15 cellular contexts compared by ENCODE assay signal in the genomic region with DNA sequence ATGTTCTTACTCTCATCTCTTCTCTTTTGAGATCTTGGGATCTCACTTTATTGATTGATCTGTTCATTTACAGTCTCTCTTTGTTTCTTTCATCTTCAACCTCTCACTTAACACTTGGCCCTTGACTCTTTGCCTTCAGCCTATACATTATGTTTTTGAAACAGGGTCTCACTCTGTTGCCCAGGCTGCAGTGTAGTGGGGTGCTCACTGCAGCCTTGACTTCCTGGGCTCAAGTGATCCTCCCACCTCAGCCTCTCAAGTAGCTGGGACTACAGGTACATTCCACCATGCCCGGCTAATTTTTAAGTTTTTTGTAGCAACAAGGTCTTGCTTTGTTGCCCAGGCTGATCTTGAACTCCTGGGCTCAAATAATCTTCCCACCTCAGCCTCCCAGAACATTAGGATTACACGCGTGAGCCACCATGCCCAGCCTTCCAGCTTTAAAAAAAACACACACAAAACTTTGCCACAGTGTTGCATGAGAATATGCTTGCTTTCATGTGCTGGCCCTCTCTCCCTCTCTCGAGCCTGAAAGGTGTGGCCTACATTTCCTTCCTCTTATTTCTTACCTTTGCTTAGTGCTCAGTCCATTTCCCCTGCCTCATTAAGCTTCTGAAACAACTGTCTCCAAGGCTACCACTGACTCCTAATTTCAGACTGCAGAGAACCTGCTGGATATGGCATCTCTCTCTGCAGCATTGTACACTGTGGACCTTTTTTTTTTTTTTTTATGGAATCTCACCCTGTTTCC. TPM values are rescaled to one million over a fixed set of nuclear protein-coding genes. Genes with fewer than 3 reads are reported as not detected.
DNase-seq lines count a peak whose midpoint lies in the region; ATAC-seq and TF ChIP-seq lines count a peak whose summit lies in the region.
"Had no signal": no experiment of that assay in that cellular context is flagged by ENCODE, and none has a peak within 500 bp of the region (broad histone marks: within the 10 kb centered on the region; RNA-seq: fewer than 3 reads in every experiment).

No MANE protein-coding gene starts in this region.

- no peaks in the 10 kb centered on the region for H3K27me3 Mint-ChIP-seq in activated CD8-positive, alpha-beta memory T cell treated with anti-CD3 and anti-CD28 coated beads, Interleukin-2, amount 10 ng/mL, durations not matched to agents 7 days and 5 days
- H3K27me3 Mint-ChIP-seq in activated naive CD8-positive, alpha-beta T cell treated with anti-CD3 and anti-CD28 coated beads, Interleukin-2, amount 10 ng/mL, durations not matched to agents 7 days and 5 days = no peaks in the 10 kb centered on the region

- TF ChIP-seq POLR2A in spleen (IDR thresholded peaks at IDR 0.05) = no peak

- no peak for TF ChIP-seq CTCF in spleen (IDR thresholded peaks at IDR 0.05 in 8 of 11, conservative IDR thresholded peaks at IDR 0.05 in 3 of 11)

- H3K36me3 Mint-ChIP-seq in activated CD8-positive, alpha-beta memory T cell treated with anti-CD3 and anti-CD28 coated beads, Interleukin-2, amount 10 ng/mL, durations not matched to agents 7 days and 5 days = peaks cover 14% of the 10 kb centered on the region
- peaks cover 6% of the 10 kb centered on the region for H3K36me3 Mint-ChIP-seq in activated naive CD8-positive, alpha-beta T cell treated with anti-CD3 and anti-CD28 coated beads, Interleukin-2, amount 10 ng/mL, durations not matched to agents 7 days and 5 days

- CTCF ChIA-PET in activated CD8-positive, alpha-beta memory T cell treated with anti-CD3 and anti-CD28 coated beads, Interleukin-2, amount 10 ng/mL, durations not matched to agents 7 days and 5 days (lab: Charles Lee) = interaction anchor here (1.5 to 3.0 kb wide), 2 partner anchors 9 to 250 kb away, joined by 3 to 14 read pairs; partner anchors contain the start of gene DIP2B

- H3K36me3 ChIP-seq in spleen = no peaks in the 10 kb centered on the region
- H3K36me3 ChIP-seq: breast epithelium had no signal

- H3K27me3 ChIP-seq in spleen (replicated peaks in 1 of 7) = no peaks in the 10 kb centered on the region
- H3K27me3 ChIP-seq: breast epithelium had no signal

- peak; percentile 25 for ATAC-seq in activated CD8-positive, alpha-beta memory T cell treated with anti-CD3 and anti-CD28 coated beads, Interleukin-2, amount 10 ng/mL, durations not matched to agents 7 days and 5 days
- peak; percentile 39 for ATAC-seq in HG03108 (IDR thresholded peaks at IDR 0.05; ENCODE audit: unreplicated experiment)
- peak; percentile 72 for ATAC-seq in activated naive CD8-positive, alpha-beta T cell treated with anti-CD3 and anti-CD28 coated beads, Interleukin-2, amount 10 ng/mL, durations not matched to agents 7 days and 5 days (ENCODE audit: low read depth)

- POLR2A ChIA-PET in activated naive CD8-positive, alpha-beta T cell treated with anti-CD3 and anti-CD28 coated beads, Interleukin-2, amount 10 ng/mL, durations not matched to agents 7 days and 5 days (lab: Charles Lee) = interaction anchor here (2.3 kb wide), 1 partner anchor 9 kb away, joined by 15 read pairs; the partner anchor contains the start of gene DIP2B

- DNase-seq in activated CD8-positive, alpha-beta memory T cell treated with anti-CD3 and anti-CD28 coated beads, Interleukin-2, amount 10 ng/mL, durations not matched to agents 7 days and 5 days = no peak
- no peak for DNase-seq in activated CD8-positive, alpha-beta memory T cell treated with anti-CD3 and anti-CD28 coated beads, Interleukin-2, amount 50 U/mL, for 48 hours
- no peak for DNase-seq in activated naive CD8-positive, alpha-beta T cell treated with anti-CD3 and anti-CD28 coated beads, Interleukin-2, amount 10 ng/mL, durations not matched to agents 7 days and 5 days
- DNase-seq in spleen (no peak), NCI-H1417 treated with DMSO at 0.1 percent for 48 hours (lab: John Stamatoyannopoulos, UW) (no peak), AG08396 (ENCODE audit: low spot score) (no peak), 8988T (no peak)
- DNase-seq: activated CD8-positive, alpha-beta memory T cell treated with anti-CD3 and anti-CD28 coated beads, Interleukin-2, amount 50 U/mL, for 4 hours; DMS79 treated with DMSO at 0.1 percent for 48 hours; GOT3; hippocampal formation; NCI-H187 treated with DMSO at 0.1 percent for 48 hours had no signal

- no peaks in the 10 kb centered on the region for H3K9me3 ChIP-seq in spleen
- H3K9me3 ChIP-seq: breast epithelium had no signal

- intact Hi-C loops in spleen (cut with DNase I; ENCODE audit: low total_unique reads) = no loop called here

- WGBS in spleen, 5 donors = 45 to 62% (median 48%) methylated on average over 4 of the region's 4 CpGs

- peak overlapping the region; percentile 72 for H3K27ac Mint-ChIP-seq in activated CD8-positive, alpha-beta memory T cell treated with anti-CD3 and anti-CD28 coated beads, Interleukin-2, amount 10 ng/mL, durations not matched to agents 7 days and 5 days
- H3K27ac Mint-ChIP-seq in activated naive CD8-positive, alpha-beta T cell treated with anti-CD3 and anti-CD28 coated beads, Interleukin-2, amount 10 ng/mL, durations not matched to agents 7 days and 5 days = peak overlapping the region; percentile 94

- H3K4me3 ChIP-seq in spleen = peak overlapping the region in 1 of 8 donors; percentile 37
- H3K4me3 ChIP-seq: breast epithelium had no signal

- H3K4me1 ChIP-seq in spleen = peaks cover 51 to 100% (median 91%) of the 10 kb centered on the region in 6 donors
- H3K4me1 ChIP-seq: breast epithelium had no signal

- no peaks in the 10 kb centered on the region for H3K9me3 Mint-ChIP-seq in activated CD8-positive, alpha-beta memory T cell treated with anti-CD3 and anti-CD28 coated beads, Interleukin-2, amount 10 ng/mL, durations not matched to agents 7 days and 5 days (ENCODE audit: low read depth)
- H3K9me3 Mint-ChIP-seq in activated naive CD8-positive, alpha-beta T cell treated with anti-CD3 and anti-CD28 coated beads, Interleukin-2, amount 10 ng/mL, durations not matched to agents 7 days and 5 days = no peaks in the 10 kb centered on the region

- peaks cover 27% of the 10 kb centered on the region for H3K4me1 Mint-ChIP-seq in activated CD8-positive, alpha-beta memory T cell treated with anti-CD3 and anti-CD28 coated beads, Interleukin-2, amount 10 ng/mL, durations not matched to agents 7 days and 5 days
- H3K4me1 Mint-ChIP-seq in activated naive CD8-positive, alpha-beta T cell treated with anti-CD3 and anti-CD28 coated beads, Interleukin-2, amount 10 ng/mL, durations not matched to agents 7 days and 5 days = peaks cover 31% of the 10 kb centered on the region

- no peak overlapping the region for H3K4me3 Mint-ChIP-seq in activated CD8-positive, alpha-beta memory T cell treated with anti-CD3 and anti-CD28 coated beads, Interleukin-2, amount 10 ng/mL, durations not matched to agents 7 days and 5 days
- peak overlapping the region; percentile 73 for H3K4me3 Mint-ChIP-seq in activated naive CD8-positive, alpha-beta T cell treated with anti-CD3 and anti-CD28 coated beads, Interleukin-2, amount 10 ng/mL, durations not matched to agents 7 days and 5 days

- H3K27ac ChIP-seq in spleen = peak overlapping the region; percentile 32 to 92 (median 88)
- H3K27ac ChIP-seq: breast epithelium, epithelial cell of prostate had no signal

RNA-seq across cellular contexts. Expression of gene DIP2B, which starts 9.9 kb away (rescaled TPM):
- total RNA-seq in activated CD8-positive, alpha-beta memory T cell treated with anti-CD3 and anti-CD28 coated beads, Interleukin-2, amount 10 ng/mL, durations not matched to agents 7 days and 5 days = 10 to 100 TPM; 14.7 to 14.8 TPM
- total RNA-seq in activated naive CD8-positive, alpha-beta T cell treated with anti-CD3 and anti-CD28 coated beads, Interleukin-2, amount 10 ng/mL, durations not matched to agents 7 days and 5 days = 10 to 100 TPM; 19.5 to 21.3 TPM
- 10 to 100 TPM; 46.2 to 96.4 (median 77.7) TPM for total RNA-seq in spleen
- 10 to 100 TPM in 1 of 3 donors, 1 to 10 TPM in 2; 5.6 to 10.5 (median 7.0) TPM for polyA plus RNA-seq in spleen
